8 cellular contexts compared by ENCODE assay signal in genomic region chr17:59106463-59107305, GRCh38. TPM values are rescaled to one million over a fixed set of nuclear protein-coding genes. Genes with fewer than 3 reads are reported as not detected.
A peak's percentile ranks its signal among the peaks of the same experiment; 100 is the strongest.
DNase-seq lines count a peak whose midpoint lies in the region; ATAC-seq and TF ChIP-seq lines count a peak whose summit lies in the region.

TSS of gene TRIM37 (minus strand) at chr17:59106880. CDS start at chr17:59106461, 419 bp downstream.

- peak within 1 kb of the TSS; percentile 71 for H2BK5ac ChIP-seq in trophoblast cell (ENCODE audit: low read depth, low read length, poor library complexity)

- no peak for TF ChIP-seq CTCF in GM12875 (IDR thresholded peaks at IDR 0.05; ENCODE audit: borderline replicate concordance, insufficient read depth, low read depth, low read length)
- TF ChIP-seq CTCF in cardiac muscle cell (IDR thresholded peaks at IDR 0.05; ENCODE audit: low read depth, low read length): no peak
- TF ChIP-seq CTCF in transverse colon (IDR thresholded peaks at IDR 0.05): peak in 3 of 5 experiments; percentile 7 to 25 (median 14)

- H4K91ac ChIP-seq in trophoblast cell (ENCODE audit: low read depth, low read length): peak within 1 kb of the TSS; percentile 28

- ATAC-seq in HG02798 (IDR thresholded peaks at IDR 0.05; ENCODE audit: poor library complexity, unreplicated experiment): peak; percentile 96

- H3K36me3 ChIP-seq in adipocyte (ENCODE audit: control insufficient read depth, insufficient read depth, low read length, severe bottlenecking) (no peaks in the 10 kb centered on the region), cardiac muscle cell (peaks cover 6% of the 10 kb centered on the region), trophoblast cell (ENCODE audit: control insufficient read depth in 1 of 2, insufficient read depth in 2 of 2, low read length in 2 of 2) (no peaks in the 10 kb centered on the region), transverse colon (no peaks in the 10 kb centered on the region)

- H3K27me3 ChIP-seq in adipocyte (replicated peaks; ENCODE audit: control insufficient read depth, insufficient read depth, low read length) (no peaks in the 10 kb centered on the region), cardiac muscle cell (no peaks in the 10 kb centered on the region), trophoblast cell (ENCODE audit: insufficient read depth, low read length) (no peaks in the 10 kb centered on the region), transverse colon (no peaks in the 10 kb centered on the region)

- H3K18ac ChIP-seq in trophoblast cell (ENCODE audit: low read length): peak within 1 kb of the TSS; percentile 63

- WGBS in trophoblast cell (ENCODE audit: extremely low coverage, insufficient coverage, insufficient read length): no CpG with 5 or more reads among the region's 89 CpGs
- WGBS in transverse colon (ENCODE audit: low coverage in 1 of 2), 2 donors: 1% methylated on average over 58 of the region's 89 CpGs; no CpG with 5 or more reads in 1 of the 2 donors

- no peak within 1 kb of the TSS for H3K23ac ChIP-seq in trophoblast cell (ENCODE audit: low read length)

- no peak within 1 kb of the TSS for H2BK12ac ChIP-seq in trophoblast cell (ENCODE audit: low read length)

- H2AK5ac ChIP-seq in trophoblast cell (ENCODE audit: low read length): no peak within 1 kb of the TSS

- H3K4ac ChIP-seq in trophoblast cell (ENCODE audit: low read depth, low read length): no peak within 1 kb of the TSS

- DNase-seq in NCI-H1436 (lab: John Stamatoyannopoulos, UW) (peak; percentile 100), T follicular helper cell (ENCODE audit: low read depth) (peak; percentile 98), adipocyte (ENCODE audit: low read depth) (peak; percentile 99), cardiac muscle cell (ENCODE audit: low read depth in 1 of 2, low spot score in 1 of 2) (peak; percentile 99), trophoblast cell (peak; percentile 100), transverse colon (peak; percentile 99)

- H3K4me3 ChIP-seq in GM12875 (ENCODE audit: low read depth, low read length): peak within 1 kb of the TSS; percentile 71
- H3K4me3 ChIP-seq in adipocyte (ENCODE audit: low read length): peak within 1 kb of the TSS; percentile 93
- H3K4me3 ChIP-seq in cardiac muscle cell: peak within 1 kb of the TSS; percentile 61
- peak within 1 kb of the TSS; percentile 93 for H3K4me3 ChIP-seq in trophoblast cell (ENCODE audit: low read depth, low read length)
- peak within 1 kb of the TSS; percentile 66 to 95 (median 83) for H3K4me3 ChIP-seq in transverse colon

- peak within 1 kb of the TSS; percentile 52 for H3K14ac ChIP-seq in trophoblast cell (ENCODE audit: low read length)

- no peak for TF ChIP-seq EP300 in transverse colon (IDR thresholded peaks at IDR 0.05; ENCODE audit: low read depth)

- peak within 1 kb of the TSS; percentile 57 for H2BK120ac ChIP-seq in trophoblast cell (ENCODE audit: insufficient read depth, low read length, poor library complexity)

- H3K9ac ChIP-seq in adipocyte (ENCODE audit: low read length) (peak within 1 kb of the TSS; percentile 92), trophoblast cell (ENCODE audit: low read length) (peak within 1 kb of the TSS; percentile 90)

- H2AFZ ChIP-seq in trophoblast cell (ENCODE audit: insufficient read depth, low read length, poor library complexity): peak within 1 kb of the TSS; percentile 84

- H4K8ac ChIP-seq in trophoblast cell (ENCODE audit: low read depth, low read length): peak within 1 kb of the TSS; percentile 72

- peak within 1 kb of the TSS; percentile 38 for H4K12ac ChIP-seq in trophoblast cell (ENCODE audit: low read depth, low read length)

- peaks cover 5% of the 10 kb centered on the region for H3K79me1 ChIP-seq in trophoblast cell (ENCODE audit: low read length)

- H3K27ac ChIP-seq in cardiac muscle cell: peak within 1 kb of the TSS; percentile 80
- H3K27ac ChIP-seq in trophoblast cell (ENCODE audit: low read depth, low read length): peak within 1 kb of the TSS; percentile 82
- H3K27ac ChIP-seq in transverse colon: peak within 1 kb of the TSS; percentile 94 to 98 (median 97)

- TF ChIP-seq POLR2A in transverse colon (IDR thresholded peaks at IDR 0.05): peak; percentile 83

- peaks cover 7% of the 10 kb centered on the region for H3K79me2 ChIP-seq in trophoblast cell (ENCODE audit: control insufficient read depth, insufficient read depth, low read length, poor library complexity)

- intact Hi-C loops in transverse colon (cut with DNase I; ENCODE audit: low total_unique reads): loop anchor here (10.0 kb wide), 1 partner anchor 48 kb away; the partner anchor contains the start of genes PRR11 and SKA2

- peak within 1 kb of the TSS; percentile 92 for H3K4me2 ChIP-seq in trophoblast cell (ENCODE audit: low read length)

- H3K9me3 ChIP-seq in adipocyte (ENCODE audit: control insufficient read depth, low read length) (no peaks in the 10 kb centered on the region), cardiac muscle cell (ENCODE audit: low read depth) (no peaks in the 10 kb centered on the region), trophoblast cell (ENCODE audit: insufficient read depth, low read depth, low read length) (no peaks in the 10 kb centered on the region), transverse colon (no peaks in the 10 kb centered on the region)

- H3K4me1 ChIP-seq in adipocyte (ENCODE audit: control insufficient read depth, insufficient read depth, low read length): peaks cover 17% of the 10 kb centered on the region
- peaks cover 8% of the 10 kb centered on the region for H3K4me1 ChIP-seq in cardiac muscle cell (ENCODE audit: low read depth)
- H3K4me1 ChIP-seq in trophoblast cell (ENCODE audit: control insufficient read depth in 1 of 2, insufficient read depth in 2 of 2, low read length in 2 of 2): no peaks in the 10 kb centered on the region
- H3K4me1 ChIP-seq in transverse colon: peaks cover 0 to 31% (median 11%) of the 10 kb centered on the region in 4 donors

- in situ Hi-C loops in transverse colon (cut with MboI; ENCODE audit: low pct_ligation_motif_present in 1 of 4, low pct_unique_long_range_greater_than_20kb in 1 of 4, low sequenced_read_pairs in 3 of 4): no loop called here

RNA-seq across cellular contexts. Expression of gene TRIM37, which starts in this region (rescaled TPM):
- total RNA-seq in cardiac muscle cell (27.2 and 30.0 TPM in 2 replicates), transverse colon (10 to 100 TPM in 3 of 4 donors, 1 to 10 TPM in 1; 2.2 to 18.3 (median 14.7) TPM)
- polyA plus RNA-seq in cardiac muscle cell: 24.7 and 25.6 TPM in 2 replicates
- polyA plus RNA-seq in trophoblast cell (2013): 17.4 and 18.6 TPM in 2 replicates

Comparison
In these comparisons a context has a peak if more than half of its experiments do, and no peak if none do; other contexts are left out.
1. Peak in every context shown above with its lines: DNase-seq, ATAC-seq, H3K4me3 ChIP-seq and H3K27ac ChIP-seq.
2. CTCF ChIP-seq: peak in transverse colon (3 of 5); none in GM12875 (single experiment) and cardiac muscle cell (single experiment).